In genomic region chr22:37208401-37209139, GRCh38 we compare ENCODE assay signal across 24 cellular contexts. TPM values are rescaled to one million over a fixed set of nuclear protein-coding genes. Genes with fewer than 3 reads are reported as not detected.
A peak's percentile ranks its signal among the peaks of the same experiment; 100 is the strongest.
DNase-seq lines count a peak whose midpoint lies in the region; ATAC-seq, FAIRE-seq and TF ChIP-seq lines count a peak whose summit lies in the region.
"Had no signal": no experiment of that assay in that cellular context is flagged by ENCODE, and none has a peak within 500 bp of the region (broad histone marks: within the 10 kb centered on the region; RNA-seq: fewer than 3 reads in every experiment).

No MANE protein-coding gene starts in this region.

- TF ChIP-seq EP300 in HepG2 (IDR thresholded peaks at IDR 0.05; ENCODE audit: low read depth in 2 of 2, low read length in 2 of 2) (no peak), HepG2 (CRISPR knock-in tag; IDR thresholded peaks at IDR 0.05; ENCODE audit: borderline replicate concordance) (no peak), suprapubic skin (IDR thresholded peaks at IDR 0.05) (no peak)

- H3K9ac ChIP-seq in HepG2 (ENCODE audit: insufficient read depth, low read depth, low read length) = no peak overlapping the region
- H3K9ac ChIP-seq: parathyroid adenoma had no signal

- intact Hi-C loops in right lobe of liver (cut with DNase I) = loop anchor here in 1 of 2 donors (10.0 kb wide), 1 partner anchor 144 kb away; no protein-coding TSS in a partner anchor
- intact Hi-C loops in HepG2 (cut with micrococcal nuclease; ENCODE audit: unreplicated experiment) = no loop called here

- FAIRE-seq in HepG2 (lab: Jason Lieb, UNC) = no peak
- FAIRE-seq: HTR-8/SVneo, islet of Langerhans had no signal

- CTCF ChIA-PET in HepG2 (lab: Yijun Ruan, JAX; ENCODE audit: low intra/inter-chr PET ratio, low total read pairs) = no interaction called here

- WGBS in right lobe of liver (ENCODE audit: insufficient coverage, low coverage, low lambda C conversion rate, missing lambda C conversion rate) = no CpG with 5 or more reads among the region's 7 CpGs
- 39% methylated on average over 4 of the region's 7 CpGs for WGBS in HepG2 (ENCODE audit: low lambda C conversion rate)
- WGBS in suprapubic skin = 90% methylated on average over 7 of the region's 7 CpGs

- peaks cover 33% of the 10 kb centered on the region for H3K4me1 Mint-ChIP-seq in mesothelial cell of epicardium

- H3K27me3 Mint-ChIP-seq in mesothelial cell of epicardium (ENCODE audit: low read depth) = peaks cover 1% of the 10 kb centered on the region

- no peak overlapping the region for H3K4me2 ChIP-seq in HepG2 (ENCODE audit: low read depth, low read length)

- H3K36me3 ChIP-seq in right lobe of liver (no peaks in the 10 kb centered on the region), HepG2 (replicated peaks in 1 of 2; ENCODE audit: control insufficient read depth in 1 of 2, insufficient read depth in 2 of 2, low read length in 2 of 2) (no peaks in the 10 kb centered on the region), WERI-Rb-1 (no peaks in the 10 kb centered on the region), suprapubic skin (no peaks in the 10 kb centered on the region)
- H3K36me3 ChIP-seq: esophagus muscularis mucosa, gastrocnemius medialis, upper lobe of left lung had no signal

- no peak overlapping the region for H3K27ac ChIP-seq in right lobe of liver
- H3K27ac ChIP-seq in HepG2 (ENCODE audit: extremely low read length, insufficient read depth, low read length) = no peak overlapping the region
- H3K27ac ChIP-seq in WERI-Rb-1 = no peak overlapping the region
- no peak overlapping the region for H3K27ac ChIP-seq in suprapubic skin
- H3K27ac ChIP-seq: esophagus muscularis mucosa, gastrocnemius medialis, parathyroid adenoma, upper lobe of left lung had no signal

- no peaks in the 10 kb centered on the region for H3K36me3 Mint-ChIP-seq in mesothelial cell of epicardium

- H3K4me3 Mint-ChIP-seq in mesothelial cell of epicardium = no peak overlapping the region
- H3K4me3 Mint-ChIP-seq: H9 had no signal

- H2AFZ ChIP-seq in HepG2 (ENCODE audit: low read length) = no peak overlapping the region
- H2AFZ ChIP-seq: parathyroid adenoma had no signal

- no peaks in the 10 kb centered on the region for H3K9me3 Mint-ChIP-seq in mesothelial cell of epicardium
- H3K9me3 Mint-ChIP-seq: H9 had no signal

- H3K4me1 ChIP-seq in right lobe of liver = no peaks in the 10 kb centered on the region
- peaks cover 28% of the 10 kb centered on the region for H3K4me1 ChIP-seq in HepG2 (ENCODE audit: insufficient read depth, low read length)
- peaks cover 4% of the 10 kb centered on the region for H3K4me1 ChIP-seq in suprapubic skin
- H3K4me1 ChIP-seq: gastrocnemius medialis, parathyroid adenoma, upper lobe of left lung had no signal

- H3K27me3 ChIP-seq in right lobe of liver = no peaks in the 10 kb centered on the region
- peaks cover 0 to 17% of the 10 kb centered on the region in 2 experiments; a peak in 3 of 5 replicates for H3K27me3 ChIP-seq in HepG2 (ENCODE audit: control insufficient read depth in 1 of 2, insufficient read depth in 2 of 2, low read length in 2 of 2)
- H3K27me3 ChIP-seq in WERI-Rb-1 (ENCODE audit: insufficient read depth, low read depth, severe bottlenecking) = no peaks in the 10 kb centered on the region
- H3K27me3 ChIP-seq in suprapubic skin = peaks cover 21% of the 10 kb centered on the region
- H3K27me3 ChIP-seq: upper lobe of left lung had no signal

- H4K20me1 ChIP-seq in HepG2 (ENCODE audit: insufficient read depth, low read length) = no peaks in the 10 kb centered on the region

- no TSS peak for BruUV-seq in HepG2 (replicated peaks; lab: Mats Ljungman, UMichigan)

- H3K79me2 ChIP-seq in HepG2 (ENCODE audit: insufficient read depth, low read length) = no peaks in the 10 kb centered on the region
- H3K79me2 ChIP-seq: parathyroid adenoma had no signal

- H3K4me3 ChIP-seq in right lobe of liver (no peak overlapping the region), HepG2 (replicated peaks in 1 of 3; ENCODE audit: insufficient read depth in 1 of 3, low read depth in 2 of 3, low read length in 3 of 3) (no peak overlapping the region), WERI-Rb-1 (ENCODE audit: low read depth, low read length) (no peak overlapping the region), suprapubic skin (no peak overlapping the region)
- H3K4me3 ChIP-seq: esophagus muscularis mucosa, gastrocnemius medialis, upper lobe of left lung had no signal

- TF ChIP-seq RAD21 in HepG2 (CRISPR knock-in tag; IDR thresholded peaks at IDR 0.05) = no peak

- POLR2A ChIA-PET in HepG2 (lab: Yijun Ruan, JAX) = no interaction called here

- no peak for TF ChIP-seq POLR2A in right lobe of liver (IDR thresholded peaks at IDR 0.05)
- no peak for TF ChIP-seq POLR2A in HepG2 (IDR thresholded peaks at IDR 0.05; ENCODE audit: insufficient read depth in 1 of 2, low read depth in 2 of 2, low read length in 2 of 2)
- no peak for TF ChIP-seq POLR2A in suprapubic skin (IDR thresholded peaks at IDR 0.05)

- H3K9me3 ChIP-seq in right lobe of liver (no peaks in the 10 kb centered on the region), HepG2 (ENCODE audit: low read length) (no peaks in the 10 kb centered on the region), WERI-Rb-1 (ENCODE audit: severe bottlenecking) (no peaks in the 10 kb centered on the region), suprapubic skin (no peaks in the 10 kb centered on the region)
- H3K9me3 ChIP-seq: esophagus muscularis mucosa, gastrocnemius medialis, upper lobe of left lung had no signal

- no peak for TF ChIP-seq CTCF in right lobe of liver (IDR thresholded peaks at IDR 0.05)
- no peak for TF ChIP-seq CTCF in HepG2 (CRISPR knock-in tag; IDR thresholded peaks at IDR 0.05)
- TF ChIP-seq CTCF in WERI-Rb-1 (IDR thresholded peaks at IDR 0.05; ENCODE audit: low read depth, low read length) = no peak
- TF ChIP-seq CTCF in mesothelial cell of epicardium (IDR thresholded peaks at IDR 0.05; ENCODE audit: unreplicated experiment) = no peak
- no peak for TF ChIP-seq CTCF in suprapubic skin (IDR thresholded peaks at IDR 0.05)

- in situ Hi-C loops in HepG2 (cut with HindIII; ENCODE audit: extremely low pct_ligation_motif_present, low pct_unique_long_range_greater_than_20kb) = no loop called here

- H3K27ac Mint-ChIP-seq in mesothelial cell of epicardium = peak overlapping the region; percentile 59
- H3K27ac Mint-ChIP-seq: H9 had no signal

- DNase-seq in right lobe of liver (peak in 2 of 3 donors; percentile 7 to 33), HepG2 (ENCODE audit: low spot score) (no peak), WERI-Rb-1 (peak; percentile 43), mesothelial cell of epicardium (ENCODE audit: low spot score in 2 of 2, unreplicated experiment in 2 of 2) (no peak), suprapubic skin (ENCODE audit: low spot score in 2 of 2) (peak; percentile 44 to 69), islet precursor cell (no peak)
- DNase-seq: activated gamma-delta T cell; COR-L47; effector memory CD4-positive, alpha-beta T cell; gastrocnemius medialis; H9; hypothalamus; Karpas-422; NCI-H187 treated with DMSO at 0.1 percent for 48 hours; NCI-H446; NK-92 treated with Interleukin-12 subunit alpha and Interleukin-12 subunit beta, amount 100 ng/mL, for 24 hours; upper lobe of left lung had no signal

- ATAC-seq in right lobe of liver = no peak
- no peak for ATAC-seq in HepG2
- no peak for ATAC-seq in GM18517 (IDR thresholded peaks at IDR 0.05; ENCODE audit: unreplicated experiment)
- ATAC-seq: gastrocnemius medialis, Panc1 had no signal

RNA-seq across cellular contexts. Expression of gene SSTR3, which starts 3.7 kb away (rescaled TPM):
- total RNA-seq in right lobe of liver (not detected), HepG2 (2016; rRNA removed; fragmentation: Illumina TruSeq; extraction: Trizol) (0.39 and 0.64 TPM in 2 replicates), mesothelial cell of epicardium (0.61 to 0.82 TPM (median 0.69 TPM) in 3 replicates), suprapubic skin (not detected)
- total RNA-seq in HepG2 (2016; cell fraction: cytosol; rRNA removed; fragmentation: Illumina TruSeq; extraction: Trizol; ENCODE audit: low read depth) = 0.09 and 0.10 TPM in 2 replicates
- 0.39 and 0.49 TPM in 2 replicates for total RNA-seq in HepG2 (2016; cell fraction: insoluble cytoplasmic fraction; rRNA removed; fragmentation: Illumina TruSeq; extraction: Trizol)
- 0.25 and 0.38 TPM in 2 replicates for total RNA-seq in HepG2 (2016; cell fraction: membrane; rRNA removed; fragmentation: Illumina TruSeq; extraction: Trizol)
- total RNA-seq in HepG2 (2016; cell fraction: nucleus; rRNA removed; fragmentation: Illumina TruSeq; extraction: Trizol) = 0.60 and 0.65 TPM in 2 replicates
- 0.08 and 0.09 TPM in 2 replicates for polyA plus RNA-seq in HepG2 (2011; rRNA removed)
- 0.07 and 0.09 TPM in 2 replicates for polyA plus RNA-seq in HepG2 (2011; cell fraction: cytosol; rRNA removed)
- polyA plus RNA-seq in HepG2 (2011; cell fraction: nucleus; rRNA removed) = 0.21 and 0.35 TPM in 2 replicates
- polyA plus RNA-seq in HepG2 (2012) = 0.04 and 0.05 TPM in 2 replicates
- 0.06 and 0.11 TPM in 2 replicates for polyA plus RNA-seq in HepG2 (2016; cell fraction: cytosol; fragmentation: Illumina TruSeq; extraction: Trizol; ENCODE audit: low read depth)
- 0.24 and 0.28 TPM in 2 replicates for polyA plus RNA-seq in HepG2 (2016; cell fraction: insoluble cytoplasmic fraction; fragmentation: Illumina TruSeq; extraction: Trizol; ENCODE audit: low read depth)
- 0.11 and 0.14 TPM in 2 replicates for polyA plus RNA-seq in HepG2 (2016; cell fraction: membrane; fragmentation: Illumina TruSeq; extraction: Trizol; ENCODE audit: low read depth)
- 0.53 and 0.95 TPM in 2 replicates for polyA plus RNA-seq in HepG2 (2016; cell fraction: nucleus; fragmentation: Illumina TruSeq; extraction: Trizol; ENCODE audit: insufficient read depth, low read depth)
- 0.07 and 0.30 TPM in 2 replicates for polyA minus RNA-seq in HepG2 (2011; rRNA and poly(A)+ RNA removed; ENCODE audit: low replicate concordance)
- polyA minus RNA-seq in HepG2 (2011; cell fraction: cytosol; rRNA and poly(A)+ RNA removed) = not detected in 2 replicates
- polyA minus RNA-seq in HepG2 (2011; cell fraction: nucleus; rRNA and poly(A)+ RNA removed) = 0.13 TPM in 1 of 2 replicates, not detected in the other
- total RNA-seq: esophagus muscularis mucosa, gastrocnemius medialis, SK-MEL-5 had no signal

RNA-seq across cellular contexts. Expression of gene C1QTNF6, which starts 20.5 kb away (rescaled TPM):
- total RNA-seq in right lobe of liver (10 to 100 TPM in 2 of 6 experiments, 1 to 10 TPM in 4; 3.3 to 12.6 (median 6.3) TPM), HepG2 (2016; rRNA removed; fragmentation: Illumina TruSeq; extraction: Trizol) (1.5 and 2.7 TPM in 2 replicates), mesothelial cell of epicardium (51.8 to 58.3 TPM (median 54.1 TPM) in 3 replicates), suprapubic skin (1 to 10 TPM; 1.2 to 8.4 (median 2.7) TPM)
- total RNA-seq in HepG2 (2016; cell fraction: cytosol; rRNA removed; fragmentation: Illumina TruSeq; extraction: Trizol; ENCODE audit: low read depth) = 0.40 and 0.97 TPM in 2 replicates
- total RNA-seq in HepG2 (2016; cell fraction: insoluble cytoplasmic fraction; rRNA removed; fragmentation: Illumina TruSeq; extraction: Trizol) = 1.1 and 2.5 TPM in 2 replicates
- 1.7 and 1.8 TPM in 2 replicates for total RNA-seq in HepG2 (2016; cell fraction: membrane; rRNA removed; fragmentation: Illumina TruSeq; extraction: Trizol)
- 4.5 and 5.3 TPM in 2 replicates for total RNA-seq in HepG2 (2016; cell fraction: nucleus; rRNA removed; fragmentation: Illumina TruSeq; extraction: Trizol)
- 6.9 and 10.7 TPM in 2 replicates for polyA plus RNA-seq in HepG2 (2011; rRNA removed)
- 3.0 and 4.1 TPM in 2 replicates for polyA plus RNA-seq in HepG2 (2011; cell fraction: cytosol; rRNA removed)
- polyA plus RNA-seq in HepG2 (2011; cell fraction: nucleus; rRNA removed) = 39.8 and 43.2 TPM in 2 replicates
- polyA plus RNA-seq in HepG2 (2012) = 4.1 and 5.1 TPM in 2 replicates
- polyA plus RNA-seq in HepG2 (2016; cell fraction: cytosol; fragmentation: Illumina TruSeq; extraction: Trizol; ENCODE audit: low read depth) = 0.60 and 1.2 TPM in 2 replicates
- 1.7 and 1.9 TPM in 2 replicates for polyA plus RNA-seq in HepG2 (2016; cell fraction: insoluble cytoplasmic fraction; fragmentation: Illumina TruSeq; extraction: Trizol; ENCODE audit: low read depth)
- polyA plus RNA-seq in HepG2 (2016; cell fraction: membrane; fragmentation: Illumina TruSeq; extraction: Trizol; ENCODE audit: low read depth) = 1.6 and 1.8 TPM in 2 replicates
- 8.4 and 10.3 TPM in 2 replicates for polyA plus RNA-seq in HepG2 (2016; cell fraction: nucleus; fragmentation: Illumina TruSeq; extraction: Trizol; ENCODE audit: insufficient read depth, low read depth)
- polyA minus RNA-seq in HepG2 (2011; rRNA and poly(A)+ RNA removed; ENCODE audit: low replicate concordance) = 8.3 and 36.4 TPM in 2 replicates
- 2.5 and 4.0 TPM in 2 replicates for polyA minus RNA-seq in HepG2 (2011; cell fraction: cytosol; rRNA and poly(A)+ RNA removed)
- 18.0 and 21.3 TPM in 2 replicates for polyA minus RNA-seq in HepG2 (2011; cell fraction: nucleus; rRNA and poly(A)+ RNA removed)

RNA-seq across cellular contexts. Expression of gene RAC2, which starts 35.5 kb away (rescaled TPM):
- total RNA-seq in right lobe of liver (10 to 100 TPM in 1 of 6 experiments, 1 to 10 TPM in 5; 3.4 to 12.9 (median 6.5) TPM), HepG2 (2016; rRNA removed; fragmentation: Illumina TruSeq; extraction: Trizol) (not detected in 2 replicates), mesothelial cell of epicardium (6.3 to 6.5 TPM (median 6.4 TPM) in 3 replicates), suprapubic skin (1 to 10 TPM; 1.9 to 3.9 (median 3.0) TPM)
- 0.18 TPM in 1 of 2 replicates, not detected in the other for total RNA-seq in HepG2 (2016; cell fraction: cytosol; rRNA removed; fragmentation: Illumina TruSeq; extraction: Trizol; ENCODE audit: low read depth)
- not detected in 2 replicates for total RNA-seq in HepG2 (2016; cell fraction: insoluble cytoplasmic fraction; rRNA removed; fragmentation: Illumina TruSeq; extraction: Trizol)
- total RNA-seq in HepG2 (2016; cell fraction: membrane; rRNA removed; fragmentation: Illumina TruSeq; extraction: Trizol) = 0.28 TPM in 1 of 2 replicates, not detected in the other
- not detected in 2 replicates for total RNA-seq in HepG2 (2016; cell fraction: nucleus; rRNA removed; fragmentation: Illumina TruSeq; extraction: Trizol)
- 0.73 and 0.86 TPM in 2 replicates for polyA plus RNA-seq in HepG2 (2011; rRNA removed)
- 0.35 and 0.56 TPM in 2 replicates for polyA plus RNA-seq in HepG2 (2011; cell fraction: cytosol; rRNA removed)
- polyA plus RNA-seq in HepG2 (2011; cell fraction: nucleus; rRNA removed) = 0.61 and 0.68 TPM in 2 replicates
- polyA plus RNA-seq in HepG2 (2012) = 0.39 TPM in 1 of 2 replicates, not detected in the other
- polyA plus RNA-seq in HepG2 (2016; cell fraction: cytosol; fragmentation: Illumina TruSeq; extraction: Trizol; ENCODE audit: low read depth) = 0.14 and 0.26 TPM in 2 replicates
- polyA plus RNA-seq in HepG2 (2016; cell fraction: insoluble cytoplasmic fraction; fragmentation: Illumina TruSeq; extraction: Trizol; ENCODE audit: low read depth) = 0.21 TPM in 1 of 2 replicates, not detected in the other
- 0.16 and 0.20 TPM in 2 replicates for polyA plus RNA-seq in HepG2 (2016; cell fraction: membrane; fragmentation: Illumina TruSeq; extraction: Trizol; ENCODE audit: low read depth)
- 0.45 TPM in 1 of 2 replicates, not detected in the other for polyA plus RNA-seq in HepG2 (2016; cell fraction: nucleus; fragmentation: Illumina TruSeq; extraction: Trizol; ENCODE audit: insufficient read depth, low read depth)
- 0.64 and 2.0 TPM in 2 replicates for polyA minus RNA-seq in HepG2 (2011; rRNA and poly(A)+ RNA removed; ENCODE audit: low replicate concordance)
- not detected in 2 replicates for polyA minus RNA-seq in HepG2 (2011; cell fraction: cytosol; rRNA and poly(A)+ RNA removed)
- polyA minus RNA-seq in HepG2 (2011; cell fraction: nucleus; rRNA and poly(A)+ RNA removed) = 0.37 TPM in 1 of 2 replicates, not detected in the other
- total RNA-seq: SK-MEL-5 had no signal

RNA-seq across cellular contexts. Expression of gene IL2RB, which starts 58.9 kb away (rescaled TPM):
- total RNA-seq in right lobe of liver = 1 to 10 TPM; 1.2 to 8.6 (median 2.0) TPM
- total RNA-seq in HepG2 (2016; rRNA removed; fragmentation: Illumina TruSeq; extraction: Trizol) = not detected in 2 replicates
- not detected in 2 replicates for total RNA-seq in HepG2 (2016; cell fraction: cytosol; rRNA removed; fragmentation: Illumina TruSeq; extraction: Trizol; ENCODE audit: low read depth)
- total RNA-seq in HepG2 (2016; cell fraction: insoluble cytoplasmic fraction; rRNA removed; fragmentation: Illumina TruSeq; extraction: Trizol) = not detected in 2 replicates
- not detected in 2 replicates for total RNA-seq in HepG2 (2016; cell fraction: membrane; rRNA removed; fragmentation: Illumina TruSeq; extraction: Trizol)
- not detected in 2 replicates for total RNA-seq in HepG2 (2016; cell fraction: nucleus; rRNA removed; fragmentation: Illumina TruSeq; extraction: Trizol)
- 0.05 TPM in 1 of 2 replicates, not detected in the other for polyA plus RNA-seq in HepG2 (2011; rRNA removed)
- 0.10 TPM in 1 of 2 replicates, not detected in the other for polyA plus RNA-seq in HepG2 (2011; cell fraction: cytosol; rRNA removed)
- polyA plus RNA-seq in HepG2 (2011; cell fraction: nucleus; rRNA removed) = 0.09 TPM in 1 of 2 replicates, not detected in the other
- 0.03 TPM in 1 of 2 replicates, not detected in the other for polyA plus RNA-seq in HepG2 (2012)
- polyA plus RNA-seq in HepG2 (2016; cell fraction: cytosol; fragmentation: Illumina TruSeq; extraction: Trizol; ENCODE audit: low read depth) = not detected in 2 replicates
- not detected in 2 replicates for polyA plus RNA-seq in HepG2 (2016; cell fraction: insoluble cytoplasmic fraction; fragmentation: Illumina TruSeq; extraction: Trizol; ENCODE audit: low read depth)
- not detected in 2 replicates for polyA plus RNA-seq in HepG2 (2016; cell fraction: membrane; fragmentation: Illumina TruSeq; extraction: Trizol; ENCODE audit: low read depth)
- polyA plus RNA-seq in HepG2 (2016; cell fraction: nucleus; fragmentation: Illumina TruSeq; extraction: Trizol; ENCODE audit: insufficient read depth, low read depth) = not detected in 2 replicates
- 0.06 TPM in 1 of 2 replicates, not detected in the other for polyA minus RNA-seq in HepG2 (2011; rRNA and poly(A)+ RNA removed; ENCODE audit: low replicate concordance)
- polyA minus RNA-seq in HepG2 (2011; cell fraction: cytosol; rRNA and poly(A)+ RNA removed) = not detected in 2 replicates
- not detected in 2 replicates for polyA minus RNA-seq in HepG2 (2011; cell fraction: nucleus; rRNA and poly(A)+ RNA removed)
- 1.6 to 2.1 TPM (median 1.7 TPM) in 3 replicates for total RNA-seq in mesothelial cell of epicardium
- total RNA-seq in suprapubic skin = 10 to 100 TPM in 3 of 4 donors, 1 to 10 TPM in 1; 8.9 to 29.7 (median 12.4) TPM
- total RNA-seq: SK-MEL-5 had no signal

Comparison
In these comparisons a context has a peak if more than half of its experiments do, and no peak if none do; other contexts are left out.
1. DNase-seq: peak in right lobe of liver (2 of 3), WERI-Rb-1 (single experiment) and suprapubic skin (2 of 2); none in HepG2 (single experiment), mesothelial cell of epicardium (0 of 2) and islet precursor cell (single experiment).